Comparison of ENCODE assay signal across 14 cellular contexts in the genomic region with DNA sequence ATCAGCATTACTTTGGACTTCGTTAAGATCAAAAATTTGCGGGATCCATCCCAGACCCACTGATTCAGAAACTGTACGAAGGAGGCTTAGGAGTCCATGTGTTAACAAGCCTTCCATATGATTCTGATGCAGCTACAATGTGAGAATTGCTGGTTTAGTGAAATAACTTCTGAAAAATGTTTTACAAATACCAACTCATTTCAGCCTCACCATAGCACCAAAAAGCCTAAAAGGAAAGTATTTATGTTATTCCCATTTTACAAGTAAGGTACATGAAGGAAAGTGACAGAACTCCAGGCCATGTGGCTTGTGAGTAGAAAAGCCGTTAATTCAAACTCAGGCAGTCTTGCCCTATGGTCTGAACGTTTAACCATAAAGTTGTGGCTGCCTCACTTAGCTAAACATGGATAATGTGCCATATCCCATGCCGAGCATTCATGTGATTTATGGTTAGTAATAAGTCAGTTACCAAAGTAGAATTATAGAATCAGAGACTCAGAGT. TPM values are rescaled to one million over a fixed set of nuclear protein-coding genes. Genes with fewer than 3 reads are reported as not detected.
A peak's percentile ranks its signal among the peaks of the same experiment; 100 is the strongest.
DNase-seq lines count a peak whose midpoint lies in the region; ATAC-seq and TF ChIP-seq lines count a peak whose summit lies in the region.
"Had no signal": no experiment of that assay in that cellular context is flagged by ENCODE, and none has a peak within 500 bp of the region (broad histone marks: within the 10 kb centered on the region; RNA-seq: fewer than 3 reads in every experiment).

No MANE protein-coding gene starts in this region.

- H3K36me3 Mint-ChIP-seq in Calu3 (ENCODE audit: insufficient read depth, unreplicated experiment) = peaks cover 9% of the 10 kb centered on the region
- no peaks in the 10 kb centered on the region for H3K36me3 Mint-ChIP-seq in WTC11
- H3K36me3 Mint-ChIP-seq in nephron progenitor cell (ENCODE audit: low read depth) = no peaks in the 10 kb centered on the region
- H3K36me3 Mint-ChIP-seq: CD4-positive, CD25-positive, alpha-beta regulatory T cell; CD8-positive, alpha-beta T cell had no signal

- intact Hi-C loops in Calu3 (cut with micrococcal nuclease; ENCODE audit: unreplicated experiment) = no loop called here
- intact Hi-C loops in Right ventricle myocardium inferior (cut with DNase I) = no loop called here

- H3K4me3 Mint-ChIP-seq in Calu3 (ENCODE audit: low read depth, unreplicated experiment) (peak overlapping the region; percentile 81), WTC11 (0 out of 2 replicates have a peak overlapping the region, but pooled peaks have one; percentile 76), nephron progenitor cell (peak overlapping the region; percentile 78)
- H3K4me3 Mint-ChIP-seq: CD4-positive, CD25-positive, alpha-beta regulatory T cell; CD8-positive, alpha-beta T cell had no signal

- POLR2A ChIA-PET in WTC11 (lab: Charles Lee) = no interaction called here

- no TSS peak for BruUV-seq in Calu3 (replicated peaks; lab: Mats Ljungman, UMichigan)

- CTCF ChIA-PET in Calu3 (lab: Charles Lee) (interaction anchor here (0.6 kb wide), 1 partner anchor 236 kb away, joined by 4 read pairs; no protein-coding TSS in a partner anchor), WTC11 (lab: Charles Lee) (interaction anchor here (0.9 kb wide), 1 partner anchor 36 kb away, joined by 4 read pairs; no protein-coding TSS in a partner anchor)

- no peak for TF ChIP-seq CTCF in Calu3 (IDR thresholded peaks at IDR 0.05; ENCODE audit: unreplicated experiment)
- no peak for TF ChIP-seq CTCF in WTC11 (IDR thresholded peaks at IDR 0.05)
- TF ChIP-seq CTCF in nephron progenitor cell (IDR thresholded peaks at IDR 0.05) = no peak

- H3K9me3 Mint-ChIP-seq in Calu3 (ENCODE audit: low read depth, unreplicated experiment) (no peaks in the 10 kb centered on the region), WTC11 (no peaks in the 10 kb centered on the region), nephron progenitor cell (no peaks in the 10 kb centered on the region)
- H3K9me3 Mint-ChIP-seq: CD4-positive, CD25-positive, alpha-beta regulatory T cell; CD8-positive, alpha-beta T cell had no signal

- no peaks in the 10 kb centered on the region for H3K27me3 Mint-ChIP-seq in Calu3 (ENCODE audit: unreplicated experiment)
- H3K27me3 Mint-ChIP-seq in WTC11 (ENCODE audit: low read depth) = peaks cover 5% of the 10 kb centered on the region; the same call in 1 of the 2 replicates
- peaks cover 38% of the 10 kb centered on the region for H3K27me3 Mint-ChIP-seq in nephron progenitor cell (ENCODE audit: low read depth, poor library complexity)

- ATAC-seq in WTC11 (no peak), Right ventricle myocardium inferior (no peak), GM18909 (IDR thresholded peaks at IDR 0.05; ENCODE audit: poor library complexity, unreplicated experiment) (no peak)
- ATAC-seq: CD8-positive, alpha-beta T cell had no signal

- H3K4me1 Mint-ChIP-seq in Calu3 (ENCODE audit: low read depth, unreplicated experiment) (no peaks in the 10 kb centered on the region), WTC11 (peaks cover 4% of the 10 kb centered on the region), nephron progenitor cell (peaks cover 27% of the 10 kb centered on the region)
- H3K4me1 Mint-ChIP-seq: CD4-positive, CD25-positive, alpha-beta regulatory T cell had no signal

- DNase-seq in Calu3 (no peak), WTC11 (ENCODE audit: low spot score) (no peak), nephron progenitor cell (no peak), Right ventricle myocardium inferior (ENCODE audit: missing footprints) (no peak), Kasumi-1 (lab: John Stamatoyannopoulos, UW) (no peak)
- DNase-seq: Caco-2; CD4-positive, CD25-positive, alpha-beta regulatory T cell; CD8-positive, alpha-beta T cell; DMS 273 treated with DMSO at 0.1 percent for 48 hours; DMS79 treated with DMSO at 0.1 percent for 48 hours; GF-D8; GOT3 had no signal

- no peak overlapping the region for H3K27ac Mint-ChIP-seq in Calu3 (ENCODE audit: unreplicated experiment)
- no peak overlapping the region for H3K27ac Mint-ChIP-seq in WTC11
- no peak overlapping the region for H3K27ac Mint-ChIP-seq in nephron progenitor cell
- H3K27ac Mint-ChIP-seq: CD4-positive, CD25-positive, alpha-beta regulatory T cell; CD8-positive, alpha-beta T cell had no signal

TF ChIP-seq in WTC11, 78 proteins besides CTCF, POLR2A, EP300 and RAD21:
- no peak for TF ChIP-seq ETV6 (CRISPR knock-in tag; IDR thresholded peaks at IDR 0.05)
- TF ChIP-seq E2F5 (CRISPR knock-in tag; IDR thresholded peaks at IDR 0.05) = no peak
- no peak for TF ChIP-seq ZNF317 (CRISPR knock-in tag; IDR thresholded peaks at IDR 0.05; ENCODE audit: borderline replicate concordance, low read depth)
- TF ChIP-seq NR2C2 (CRISPR knock-in tag; IDR thresholded peaks at IDR 0.05) = no peak
- TF ChIP-seq ZNF396 (CRISPR knock-in tag; IDR thresholded peaks at IDR 0.05; ENCODE audit: borderline replicate concordance) = no peak
- TF ChIP-seq ESRRA (CRISPR knock-in tag; IDR thresholded peaks at IDR 0.05; ENCODE audit: borderline replicate concordance) = no peak
- no peak for TF ChIP-seq CREM (CRISPR knock-in tag; IDR thresholded peaks at IDR 0.05)

RNA-seq across cellular contexts. Expression of gene IGSF10, which starts 1.5 kb away (rescaled TPM):
- total RNA-seq in Calu3 (2022) (0.24 and 0.29 TPM in 2 replicates), WTC11 (2021) (0.60 to 0.70 TPM (median 0.66 TPM) in 3 replicates), Right ventricle myocardium inferior (3.0 TPM)
- total RNA-seq: CD4-positive, CD25-positive, alpha-beta regulatory T cell; CD8-positive, alpha-beta T cell; Daoy had no signal
